36 cellular contexts compared by ENCODE assay signal in the genomic region with DNA sequence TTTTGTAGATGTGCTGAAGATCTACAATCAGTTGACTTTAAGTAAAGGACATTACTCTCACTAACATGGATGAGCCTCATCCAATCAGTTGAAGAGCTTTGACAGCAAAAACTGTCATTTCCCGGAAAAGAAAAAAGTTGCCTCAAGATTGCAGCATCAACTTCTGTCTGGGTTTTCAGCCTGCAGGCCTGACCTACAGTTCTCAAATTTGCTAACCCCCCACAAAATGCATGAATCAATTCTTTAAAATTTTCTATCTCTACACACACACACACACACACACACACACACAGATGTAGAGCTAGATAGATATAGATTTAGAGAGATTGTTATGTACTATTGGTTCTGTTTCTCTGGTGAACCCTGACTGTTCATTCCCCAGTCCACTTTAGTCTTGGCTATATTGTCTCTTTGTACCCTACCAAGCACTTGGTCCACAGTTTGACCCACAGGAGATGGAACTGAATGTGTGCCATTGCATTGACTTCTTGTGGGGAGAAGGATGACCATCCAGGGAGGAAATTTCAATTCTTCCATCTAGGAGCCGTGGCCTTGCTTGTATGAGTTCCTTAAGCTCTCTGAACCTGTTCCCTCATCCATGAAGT.
"Had no signal": no experiment of that assay in that cellular context is flagged by ENCODE, and none has a peak within 500 bp of the region (broad histone marks: within the 10 kb centered on the region; RNA-seq: fewer than 3 reads in every experiment).

No MANE protein-coding gene starts in this region.

- H3K27ac Mint-ChIP-seq: activated B cell treated with CpG ODN at 0.5 μM for 24 hours; activated CD4-positive, alpha-beta memory T cell treated with anti-CD3 and anti-CD28 coated beads for 36 hours; activated CD4-positive, alpha-beta T cell treated with anti-CD3 and anti-CD28 coated beads, Interleukin-2, amount 10 ng/mL, durations not matched to agents 24 days and 14 days; activated CD8-positive, alpha-beta T cell treated with anti-CD3 and anti-CD28 coated beads for 36 hours; activated naive CD4-positive, alpha-beta T cell treated with anti-CD3 and anti-CD28 coated beads for 36 hours; activated naive CD4-positive, alpha-beta T cell treated with anti-CD3 and anti-CD28 coated beads, Interleukin-2, amount 50 U/mL, for 72 hours; activated naive CD8-positive, alpha-beta T cell treated with anti-CD3 and anti-CD28 coated beads for 36 hours; activated T-cell treated with anti-CD3 and anti-CD28 coated beads, Interleukin-2, amount 50 U/mL, for 72 hours; activated T-helper 1 cell treated with anti-CD3 and anti-CD28 coated beads, Interleukin-12 subunit alpha, Interleukin-12 subunit beta, Interleukin-2, Interleukin-4 antibody, amounts not matched to agents 30 ng/mL and 10 ng/mL and 1 ng/mL, durations not matched to agents 14 hours and 24 hours and 36 hours; activated T-helper 17 cell treated with anti-CD3 and anti-CD28 coated beads, Interleukin-2, amount 50 U/mL, for 72 hours; T-helper 2 cell treated with Interferon-gamma antibody and Interleukin-4, amounts not matched to agents 5 μg/mL and 100 μg/mL, for 36 hours had no signal

- H3K4me3 Mint-ChIP-seq: activated B cell treated with CpG ODN at 0.5 μM for 24 hours; activated CD4-positive, alpha-beta memory T cell treated with anti-CD3 and anti-CD28 coated beads for 36 hours; activated CD4-positive, alpha-beta T cell treated with anti-CD3 and anti-CD28 coated beads, Interleukin-2, amount 10 ng/mL, durations not matched to agents 24 days and 14 days; activated CD8-positive, alpha-beta T cell treated with anti-CD3 and anti-CD28 coated beads for 36 hours; activated naive CD4-positive, alpha-beta T cell treated with anti-CD3 and anti-CD28 coated beads for 36 hours; activated naive CD8-positive, alpha-beta T cell treated with anti-CD3 and anti-CD28 coated beads for 36 hours; activated T-cell treated with anti-CD3 and anti-CD28 coated beads, Interleukin-2, amount 50 U/mL, for 4 hours; activated T-cell treated with anti-CD3 and anti-CD28 coated beads, Interleukin-2, amount 50 U/mL, for 72 hours; activated T-helper 1 cell treated with anti-CD3 and anti-CD28 coated beads, Interleukin-12 subunit alpha, Interleukin-12 subunit beta, Interleukin-2, Interleukin-4 antibody, amounts not matched to agents 30 ng/mL and 10 ng/mL and 1 ng/mL, durations not matched to agents 14 hours and 24 hours and 36 hours; activated T-helper 17 cell treated with anti-CD3 and anti-CD28 coated beads, Interleukin-2, amount 50 U/mL, for 72 hours; central memory CD8-positive, alpha-beta T cell; T-helper 2 cell treated with Interferon-gamma antibody and Interleukin-4, amounts not matched to agents 5 μg/mL and 100 μg/mL, for 36 hours had no signal

- DNase-seq: activated B cell treated with CpG ODN at 0.5 μM for 24 hours; activated CD4-positive, alpha-beta memory T cell treated with anti-CD3 and anti-CD28 coated beads for 36 hours; activated CD4-positive, alpha-beta T cell treated with anti-CD3 and anti-CD28 coated beads for 4 hours; activated CD4-positive, alpha-beta T cell treated with anti-CD3 and anti-CD28 coated beads, Interleukin-2, amount 10 ng/mL, durations not matched to agents 24 days and 14 days; activated CD4-positive, alpha-beta T cell treated with anti-CD3 and anti-CD28 coated beads, Interleukin-2, amount 50 U/mL, for 1 hour; activated CD4-positive, alpha-beta T cell treated with anti-CD3 and anti-CD28 coated beads, Interleukin-2, amount 50 U/mL, for 4 hours; activated CD4-positive, CD25-positive, alpha-beta regulatory T cell treated with anti-CD3 and anti-CD28 coated beads, Interleukin-2, amount 50 U/mL, for 72 hours; activated CD8-positive, alpha-beta memory T cell treated with anti-CD3 and anti-CD28 coated beads, Interleukin-2, amount 50 U/mL, for 4 hours; activated CD8-positive, alpha-beta T cell treated with anti-CD3 and anti-CD28 coated beads for 36 hours; activated effector memory CD4-positive, alpha-beta T cell treated with anti-CD3 and anti-CD28 coated beads, Interleukin-2, amount 50 U/mL, for 16 hours; activated gamma-delta T cell treated with Interleukin-2 at 50 U/mL for 16 hours; activated naive CD4-positive, alpha-beta T cell; activated naive CD4-positive, alpha-beta T cell treated with anti-CD3 and anti-CD28 coated beads for 36 hours; activated naive CD4-positive, alpha-beta T cell treated with anti-CD3 and anti-CD28 coated beads, Interleukin-2, amount 50 U/mL, for 16 hours; activated naive CD8-positive, alpha-beta T cell treated with anti-CD3 and anti-CD28 coated beads for 36 hours; activated T-cell treated with anti-CD3 and anti-CD28 coated beads for 4 hours; activated T-cell treated with anti-CD3 and anti-CD28 coated beads, Interleukin-2, amount 50 U/mL, for 1 hour; activated T-cell treated with anti-CD3 and anti-CD28 coated beads, Interleukin-2, amount 50 U/mL, for 4 hours; activated T-cell treated with anti-CD3 and anti-CD28 coated beads, Interleukin-2, amount 50 U/mL, for 72 hours; adrenal gland; amniotic stem cell; aorta; body of pancreas; brain microvascular endothelial cell; cerebellar nuclear complex; T-helper 2 cell; T-helper 9 cell had no signal

- ATAC-seq: activated CD8-positive, alpha-beta T cell treated with anti-CD3 and anti-CD28 coated beads for 36 hours; activated naive CD4-positive, alpha-beta T cell treated with anti-CD3 and anti-CD28 coated beads, Interleukin-2, amount 50 U/mL, for 72 hours; activated T-cell treated with anti-CD3 and anti-CD28 coated beads, Interleukin-2, amount 50 U/mL, for 4 hours; activated T-cell treated with anti-CD3 and anti-CD28 coated beads, Interleukin-2, amount 50 U/mL, for 72 hours; activated T-helper 17 cell treated with anti-CD3 and anti-CD28 coated beads, Interleukin-2, amount 50 U/mL, for 72 hours; body of pancreas had no signal

- H3K4me3 ChIP-seq: adrenal gland, body of pancreas, breast epithelium had no signal

- H3K4me1 ChIP-seq: adrenal gland, body of pancreas, breast epithelium had no signal

- H3K9me3 ChIP-seq: adrenal gland, body of pancreas, breast epithelium had no signal

- H3K36me3 Mint-ChIP-seq: activated CD4-positive, alpha-beta memory T cell treated with anti-CD3 and anti-CD28 coated beads for 36 hours; activated naive CD4-positive, alpha-beta T cell treated with anti-CD3 and anti-CD28 coated beads, Interleukin-2, amount 50 U/mL, for 72 hours; activated naive CD8-positive, alpha-beta T cell treated with anti-CD3 and anti-CD28 coated beads for 36 hours had no signal

- H3K27me3 Mint-ChIP-seq: central memory CD8-positive, alpha-beta T cell had no signal

- H3K9me3 Mint-ChIP-seq: activated B cell treated with CpG ODN at 0.5 μM for 24 hours; activated CD4-positive, alpha-beta memory T cell treated with anti-CD3 and anti-CD28 coated beads for 36 hours; activated CD4-positive, alpha-beta T cell treated with anti-CD3 and anti-CD28 coated beads, Interleukin-2, amount 10 ng/mL, durations not matched to agents 24 days and 14 days; activated CD8-positive, alpha-beta T cell treated with anti-CD3 and anti-CD28 coated beads for 36 hours; activated naive CD4-positive, alpha-beta T cell treated with anti-CD3 and anti-CD28 coated beads for 36 hours; activated naive CD8-positive, alpha-beta T cell treated with anti-CD3 and anti-CD28 coated beads for 36 hours; activated T-cell treated with anti-CD3 and anti-CD28 coated beads, Interleukin-2, amount 50 U/mL, for 4 hours; activated T-helper 1 cell treated with anti-CD3 and anti-CD28 coated beads, Interleukin-12 subunit alpha, Interleukin-12 subunit beta, Interleukin-2, Interleukin-4 antibody, amounts not matched to agents 30 ng/mL and 10 ng/mL and 1 ng/mL, durations not matched to agents 14 hours and 24 hours and 36 hours; activated T-helper 17 cell treated with anti-CD3 and anti-CD28 coated beads, Interleukin-2, amount 50 U/mL, for 72 hours; central memory CD8-positive, alpha-beta T cell; T-helper 2 cell treated with Interferon-gamma antibody and Interleukin-4, amounts not matched to agents 5 μg/mL and 100 μg/mL, for 36 hours had no signal

- FAIRE-seq: astrocyte, TTC549 had no signal

- H3K36me3 ChIP-seq: adrenal gland, brain microvascular endothelial cell, breast epithelium had no signal

- H3K27ac ChIP-seq: adrenal gland, body of pancreas, brain microvascular endothelial cell, breast epithelium, VCaP had no signal

- H3K4me1 Mint-ChIP-seq: activated B cell treated with CpG ODN at 0.5 μM for 24 hours; activated CD4-positive, alpha-beta T cell treated with anti-CD3 and anti-CD28 coated beads, Interleukin-2, amount 10 ng/mL, durations not matched to agents 24 days and 14 days; activated naive CD8-positive, alpha-beta T cell treated with anti-CD3 and anti-CD28 coated beads for 36 hours; activated T-helper 17 cell treated with anti-CD3 and anti-CD28 coated beads, Interleukin-2, amount 50 U/mL, for 72 hours; central memory CD8-positive, alpha-beta T cell had no signal

- H3K27me3 ChIP-seq: adrenal gland, body of pancreas, brain microvascular endothelial cell, breast epithelium had no signal
